In the genomic region with DNA sequence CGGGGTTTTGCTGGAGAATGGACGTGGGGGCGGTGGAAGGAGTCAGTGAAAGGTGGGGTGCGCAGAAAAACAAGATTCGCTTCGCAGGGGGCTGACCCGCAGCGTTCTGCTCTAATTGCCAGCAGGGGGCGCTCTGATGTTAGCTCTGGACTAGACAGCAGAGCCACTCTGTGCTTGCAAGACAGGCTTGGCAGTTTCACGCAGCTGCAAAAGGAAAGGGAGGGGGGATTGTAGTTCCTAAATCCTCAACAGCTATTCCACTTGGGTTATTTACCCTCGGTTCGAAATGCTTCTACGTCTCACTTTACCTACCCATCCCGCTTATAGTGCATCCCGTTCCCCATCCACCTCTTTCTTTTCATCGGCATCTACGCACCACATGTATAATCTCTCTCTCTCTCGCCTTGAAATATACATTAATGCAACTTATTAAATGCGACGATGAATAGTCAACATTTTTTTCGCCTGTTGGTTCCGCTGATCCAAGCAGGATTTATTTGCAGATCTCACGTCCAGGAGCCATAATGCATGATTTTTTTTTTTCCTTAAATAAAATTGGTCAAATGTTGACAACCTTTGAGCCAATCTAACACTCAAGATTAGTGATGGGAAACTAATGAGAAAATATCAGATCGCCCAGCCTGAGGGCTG, we compare ENCODE assay signal across 8 cellular contexts.
DNase-seq lines count a peak whose midpoint lies in the region; ATAC-seq and TF ChIP-seq lines count a peak whose summit lies in the region.

No MANE protein-coding gene starts in this region.

- H3K27ac ChIP-seq in KMS-11 (no peak overlapping the region), testis (no peak overlapping the region)

- H2AFZ ChIP-seq in KMS-11 (ENCODE audit: low read depth): no peak overlapping the region

- peak; percentile 17 for DNase-seq in DMS153 treated with DMSO at 0.1 percent for 48 hours (lab: John Stamatoyannopoulos, UW; ENCODE audit: unreplicated experiment)
- peak; percentile 87 for DNase-seq in OCI-M1 (lab: John Stamatoyannopoulos, UW)
- peak; percentile 21 for DNase-seq in activated T-cell treated with anti-CD3 and anti-CD28 coated beads, Interleukin-2, amount 50 U/mL, for 1 hour
- peak; percentile 65 for DNase-seq in fibroblast of the conjunctiva (ENCODE audit: low read depth)
- peak; percentile 93 for DNase-seq in neural crest cell (ENCODE audit: low read depth, low spot score)
- peak; percentile 96 for DNase-seq in testis

- H3K4me3 Mint-ChIP-seq in neural crest cell: peak overlapping the region; percentile 93

- peaks cover 100% of the 10 kb centered on the region for H3K27me3 Mint-ChIP-seq in neural crest cell (ENCODE audit: low read depth)

- TF ChIP-seq CTCF in KMS-11 (conservative IDR thresholded peaks at IDR 0.05; ENCODE audit: low read depth, low read length): peak; percentile 68
- TF ChIP-seq CTCF in neural crest cell (conservative IDR thresholded peaks at IDR 0.05): peak; percentile 93
- TF ChIP-seq CTCF in testis (IDR thresholded peaks at IDR 0.05): peak; percentile 72 to 91 (median 81)

- no peak overlapping the region for H3K27ac Mint-ChIP-seq in neural crest cell (ENCODE audit: unreplicated experiment)

- no peaks in the 10 kb centered on the region for H3K79me2 ChIP-seq in KMS-11 (ENCODE audit: insufficient read depth, low read depth)

- peaks cover 7% of the 10 kb centered on the region for H3K36me3 Mint-ChIP-seq in neural crest cell (ENCODE audit: low read depth)

- TF ChIP-seq POLR2A in testis (IDR thresholded peaks at IDR 0.05): no peak

- H3K36me3 ChIP-seq in KMS-11 (ENCODE audit: insufficient read depth): no peaks in the 10 kb centered on the region
- no peaks in the 10 kb centered on the region for H3K36me3 ChIP-seq in testis (ENCODE audit: low read depth, missing control alignments)

- H4K20me1 ChIP-seq in KMS-11 (ENCODE audit: insufficient read depth): no peaks in the 10 kb centered on the region

- intact Hi-C loops in testis (cut with DNase I; ENCODE audit: low total_unique reads): loop anchor here (5.0 kb wide), 1 partner anchor 223 kb away; no protein-coding TSS in a partner anchor

- H3K27me3 ChIP-seq in KMS-11 (ENCODE audit: insufficient read depth, low read depth) (no peaks in the 10 kb centered on the region), testis (no peaks in the 10 kb centered on the region)

- H3K4me1 ChIP-seq in KMS-11 (ENCODE audit: low read depth, poor library complexity, severe bottlenecking) (no peaks in the 10 kb centered on the region), testis (no peaks in the 10 kb centered on the region)

- peak; percentile 92 for ATAC-seq in GM21529 (IDR thresholded peaks at IDR 0.05; ENCODE audit: unreplicated experiment)

- 14% methylated on average over 24 of the region's 24 CpGs for WGBS in testis, 2 donors

- H3K9ac ChIP-seq in KMS-11: no peak overlapping the region

- no peaks in the 10 kb centered on the region for H3K9me3 Mint-ChIP-seq in neural crest cell

- H3K4me3 ChIP-seq in KMS-11 (IDR thresholded peaks at IDR 0.05; ENCODE audit: insufficient read depth, low read depth, low read length): no peak overlapping the region
- peak overlapping the region in 1 of 2 donors; percentile 2 for H3K4me3 ChIP-seq in testis

- no peak overlapping the region for H3K4me2 ChIP-seq in KMS-11

- H3K4me1 Mint-ChIP-seq in neural crest cell: peaks cover 69% of the 10 kb centered on the region

- H3K9me3 ChIP-seq in testis: no peaks in the 10 kb centered on the region

Comparison
In these comparisons a context has a peak if more than half of its experiments do, and no peak if none do; other contexts are left out.
1. DNase-seq: peak in every context shown above with its lines; median percentile 96 in testis; 93 in neural crest cell; 87 in OCI-M1; 65 in fibroblast of the conjunctiva; 21 in activated T-cell treated with anti-CD3 and anti-CD28 coated beads, Interleukin-2, amount 50 U/mL, for 1 hour; 17 in DMS153 treated with DMSO at 0.1 percent for 48 hours.